Comparison of ENCODE assay signal across 18 cellular contexts in genomic region chr14:58876613-58877012, GRCh38.
DNase-seq lines count a peak whose midpoint lies in the region; ATAC-seq and TF ChIP-seq lines count a peak whose summit lies in the region.
"Had no signal": no experiment of that assay in that cellular context is flagged by ENCODE, and none has a peak within 500 bp of the region (broad histone marks: within the 10 kb centered on the region; RNA-seq: fewer than 3 reads in every experiment).

No MANE protein-coding gene starts in this region.

- H3K4me3 ChIP-seq in AG09309 (ENCODE audit: control insufficient read depth, low read depth, low read length) (no peak overlapping the region), GM23248 (no peak overlapping the region), foreskin fibroblast (ENCODE audit: low read depth in 1 of 2, low read length in 2 of 2) (no peak overlapping the region)

- in situ Hi-C loops in GM23248 (cut with MboI): no loop called here

- TF ChIP-seq CTCF in AG09309 (IDR thresholded peaks at IDR 0.05; ENCODE audit: control insufficient read depth, insufficient read depth, low read depth, low read length, missing control alignments) (no peak), foreskin fibroblast (IDR thresholded peaks at IDR 0.05; ENCODE audit: low read depth, low read length) (no peak)

- no peaks in the 10 kb centered on the region for H3K79me2 ChIP-seq in GM23248 (ENCODE audit: insufficient read depth)

- ATAC-seq in GM18498 (IDR thresholded peaks at IDR 0.05; ENCODE audit: unreplicated experiment) (no peak), GM21381 (IDR thresholded peaks at IDR 0.05; ENCODE audit: unreplicated experiment) (no peak)
- ATAC-seq: SK-N-SH treated with all-trans-retinoic acid at 6 μM for 48 hours had no signal

- H2AFZ ChIP-seq in GM23248: no peak overlapping the region

- H3K9me3 ChIP-seq in GM23248 (ENCODE audit: low read depth): no peaks in the 10 kb centered on the region

- no peaks in the 10 kb centered on the region for H3K27me3 ChIP-seq in GM23248 (replicated peaks; ENCODE audit: insufficient read depth)

- no peak overlapping the region for H3K9ac ChIP-seq in GM23248

- H3K4me2 ChIP-seq in GM23248 (ENCODE audit: unreplicated experiment): no peak overlapping the region

- H3K27ac ChIP-seq in GM23248: no peak overlapping the region

- no peaks in the 10 kb centered on the region; the same call in 1 of the 2 replicates for H3F3A ChIP-seq in GM23248 (ENCODE audit: insufficient read depth)

- H3K36me3 ChIP-seq in GM23248 (ENCODE audit: low read depth): no peaks in the 10 kb centered on the region

- H3K4me1 ChIP-seq in GM23248 (ENCODE audit: insufficient read depth): peaks cover 5% of the 10 kb centered on the region; the same call in 1 of the 2 replicates

- no peaks in the 10 kb centered on the region for H4K20me1 ChIP-seq in GM23248 (ENCODE audit: insufficient read depth)

- no peaks in the 10 kb centered on the region for H3K9me2 ChIP-seq in GM23248 (ENCODE audit: insufficient read depth)

- peak; percentile 74 for DNase-seq in AG09309 (ENCODE audit: low read depth)
- DNase-seq in GM23248: peak; percentile 71
- DNase-seq in dedifferentiated amniotic fluid mesenchymal stem cell (ENCODE audit: extremely low spot score): peak; percentile 60
- peak; percentile 24 to 66 for DNase-seq in foreskin fibroblast
- DNase-seq in NCI-H524 treated with DMSO at 0.1 percent for 48 hours (lab: John Stamatoyannopoulos, UW): no peak
- no peak for DNase-seq in inferior parietal cortex (ENCODE audit: extremely low spot score)
- DNase-seq: AML-193; DMS 273 treated with DMSO at 0.1 percent for 48 hours; HFFc6; Karpas-422; NCI-H1105 treated with DMSO at 0.1 percent for 48 hours; NCI-H187 treated with DMSO at 0.1 percent for 48 hours; NCI-H69; NK-92 treated with Interleukin-12 subunit alpha and Interleukin-12 subunit beta, amount 100 ng/mL, for 24 hours; SHP77 treated with DMSO at 0.1 percent for 48 hours had no signal

Comparison
In these comparisons a context has a peak if more than half of its experiments do, and no peak if none do; other contexts are left out.
1. DNase-seq: peak in AG09309 (single experiment), GM23248 (single experiment), dedifferentiated amniotic fluid mesenchymal stem cell (single experiment) and foreskin fibroblast (2 of 2); none in NCI-H524 treated with DMSO at 0.1 percent for 48 hours (single experiment) and inferior parietal cortex (single experiment).